17 cellular contexts compared by ENCODE assay signal in the genomic region with DNA sequence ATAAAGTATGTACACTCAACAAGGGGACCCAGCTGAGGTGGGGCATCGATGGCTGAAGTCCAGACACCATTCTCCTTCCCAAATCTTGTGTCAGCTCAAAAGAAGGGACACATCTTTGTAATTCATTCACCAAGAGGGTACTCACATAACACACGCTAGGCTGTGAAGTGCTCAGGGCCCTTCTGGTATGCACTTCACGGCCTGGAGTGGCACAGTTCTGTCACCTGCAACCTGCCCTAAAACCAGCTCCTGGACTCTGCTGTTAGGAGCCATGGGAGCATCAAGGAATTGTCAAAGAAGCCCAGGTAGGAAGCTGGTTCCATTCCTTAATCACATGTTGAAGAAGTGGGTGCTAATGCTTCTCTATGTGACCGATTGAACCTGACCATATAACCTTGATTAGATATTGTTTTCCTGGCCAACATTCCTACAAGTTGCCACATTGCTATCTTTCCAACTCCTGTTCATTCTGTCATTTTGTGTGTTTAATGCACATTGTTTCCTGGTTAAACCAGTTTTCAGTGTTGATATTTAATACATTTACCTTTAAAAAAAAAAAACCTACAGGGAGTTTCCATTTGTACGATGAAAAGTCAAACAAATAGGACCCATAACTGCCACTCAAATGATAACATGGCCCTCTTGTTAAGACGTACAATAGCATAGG.
"Had no signal": no experiment of that assay in that cellular context is flagged by ENCODE, and none has a peak within 500 bp of the region (broad histone marks: within the 10 kb centered on the region; RNA-seq: fewer than 3 reads in every experiment).

No MANE protein-coding gene starts in this region.

- H3K27ac Mint-ChIP-seq: activated T-helper 2 cell treated with anti-CD3 and anti-CD28 coated beads, Interferon-gamma antibody, Interleukin-2, Interleukin-4, amounts not matched to agents 10 μg/mL and 5 μg/mL and 100 μg/mL, durations not matched to agents 14 hours and 24 hours and 36 hours; effector memory CD8-positive, alpha-beta T cell; nephron; stimulated activated naive CD8-positive, alpha-beta T cell treated with anti-CD3 and anti-CD28 coated beads, Interleukin-15, Interleukin-2, amounts not matched to agents 100 ng/mL and 50 ng/mL, for 24 hours had no signal

- H3K4me3 ChIP-seq: adrenal gland, thoracic aorta had no signal

- H3K4me1 Mint-ChIP-seq: nephron had no signal

- H3K9me3 ChIP-seq: adrenal gland, thoracic aorta had no signal

- H3K27me3 ChIP-seq: adrenal gland had no signal

- H3K27ac ChIP-seq: adrenal gland, thoracic aorta had no signal

- H3K9me3 Mint-ChIP-seq: activated T-helper 2 cell treated with anti-CD3 and anti-CD28 coated beads, Interferon-gamma antibody, Interleukin-2, Interleukin-4, amounts not matched to agents 10 μg/mL and 5 μg/mL and 100 μg/mL, durations not matched to agents 14 hours and 24 hours and 36 hours; stimulated activated naive CD8-positive, alpha-beta T cell treated with anti-CD3 and anti-CD28 coated beads, Interleukin-15, Interleukin-2, amounts not matched to agents 100 ng/mL and 50 ng/mL, for 24 hours had no signal

- H3K36me3 ChIP-seq: adrenal gland, thoracic aorta had no signal

- DNase-seq: activated CD4-positive, alpha-beta T cell treated with anti-CD3 and anti-CD28 coated beads, Interleukin-2, amount 50 U/mL, for 1 hour; activated CD4-positive, CD25-positive, alpha-beta regulatory T cell; activated naive CD4-positive, alpha-beta T cell treated with anti-CD3 and anti-CD28 coated beads, Interleukin-2, amount 50 U/mL, for 16 hours; activated T-cell treated with anti-CD3 and anti-CD28 coated beads for 4 hours; adrenal gland; central memory CD4-positive, alpha-beta T cell; effector memory CD8-positive, alpha-beta T cell; hippocampal formation; mammary epithelial cell; occipital lobe; stimulated activated CD4-positive, alpha-beta T cell treated with anti-CD3 and anti-CD28 coated beads, Interleukin-4, amount 100 ng/mL, for 1 hour; T-helper 2 cell had no signal

- H3K4me1 ChIP-seq: adrenal gland had no signal

- ATAC-seq: effector memory CD8-positive, alpha-beta T cell; sciatic nerve had no signal

- H3K4me3 Mint-ChIP-seq: effector memory CD8-positive, alpha-beta T cell; nephron; stimulated activated naive CD8-positive, alpha-beta T cell treated with anti-CD3 and anti-CD28 coated beads, Interleukin-15, Interleukin-2, amounts not matched to agents 100 ng/mL and 50 ng/mL, for 24 hours had no signal
